12 cellular contexts compared by ENCODE assay signal in the genomic region with DNA sequence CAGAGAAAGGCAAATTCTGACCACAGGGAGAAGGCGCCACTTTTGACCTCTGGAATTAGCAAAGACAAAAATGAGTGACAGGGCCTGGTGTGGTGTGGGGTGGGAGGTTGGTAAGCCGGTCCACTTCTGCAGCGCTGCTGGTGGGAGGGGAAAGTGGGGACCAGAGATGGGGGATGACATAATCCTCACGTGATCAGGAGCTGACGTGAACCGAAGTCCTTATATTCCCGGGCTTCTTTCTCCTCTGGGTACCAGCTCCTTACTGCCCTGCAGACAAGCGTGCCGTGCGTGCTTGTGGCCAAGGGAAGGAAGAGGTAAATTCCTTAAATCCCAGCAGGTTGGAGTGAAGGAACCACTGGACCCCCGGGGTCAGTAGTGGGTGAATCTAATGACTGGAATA. TPM values are rescaled to one million over a fixed set of nuclear protein-coding genes. Genes with fewer than 3 reads are reported as not detected.
DNase-seq lines count a peak whose midpoint lies in the region; ATAC-seq and TF ChIP-seq lines count a peak whose summit lies in the region.
"Had no signal": no experiment of that assay in that cellular context is flagged by ENCODE, and none has a peak within 500 bp of the region (broad histone marks: within the 10 kb centered on the region; RNA-seq: fewer than 3 reads in every experiment).

TCEAL7 (plus strand) TSS at position 249 of the 400 bp plus-strand sequence. CDS start 1,165 bp downstream, outside the sequence.

- intact Hi-C loops in right cardiac atrium (cut with DNase I), result no loop called here
- intact Hi-C loops in body of pancreas (cut with DNase I), result no loop called here

- no peak within 1 kb of the TSS for H2BK120ac ChIP-seq in trophoblast cell (ENCODE audit: insufficient read depth, low read length, poor library complexity)

- no peak within 1 kb of the TSS for H3K9ac ChIP-seq in trophoblast cell (ENCODE audit: low read length)

- H3K9me3 ChIP-seq in right cardiac atrium (ENCODE audit: control insufficient read depth, low read length) (no peaks in the 10 kb centered on the region), trophoblast cell (ENCODE audit: insufficient read depth, low read depth, low read length) (no peaks in the 10 kb centered on the region), body of pancreas (no peaks in the 10 kb centered on the region)

- H3K4me2 ChIP-seq in trophoblast cell (ENCODE audit: low read length), result peak within 1 kb of the TSS; percentile 45

- DNase-seq in EH (ENCODE audit: low read depth) (peak; percentile 47), astrocyte of the hippocampus (ENCODE audit: low read depth, low spot score) (peak; percentile 75), right cardiac atrium (peak in 1 of 3 donors; percentile 57), trophoblast cell (peak; percentile 8 to 40), DMS79 treated with DMSO at 0.1 percent for 48 hours (lab: John Stamatoyannopoulos, UW) (no peak), body of pancreas (no peak), NOMO-1 (lab: John Stamatoyannopoulos, UW; ENCODE audit: unreplicated experiment in 2 of 2) (no peak)
- no peak for DNase-seq in activated CD4-positive, alpha-beta T cell treated with anti-CD3 and anti-CD28 coated beads for 48 hours
- DNase-seq: NCI-H187 had no signal

- no peaks in the 10 kb centered on the region for H3K79me2 ChIP-seq in trophoblast cell (ENCODE audit: control insufficient read depth, insufficient read depth, low read length, poor library complexity)

- H3K27me3 ChIP-seq in right cardiac atrium (ENCODE audit: control insufficient read depth, insufficient read depth) (no peaks in the 10 kb centered on the region), trophoblast cell (ENCODE audit: insufficient read depth, low read length) (no peaks in the 10 kb centered on the region), body of pancreas (no peaks in the 10 kb centered on the region)

- 21% methylated on average over 11 of the region's 11 CpGs for WGBS in right cardiac atrium
- WGBS in trophoblast cell (ENCODE audit: extremely low coverage, insufficient coverage, insufficient read length), result no CpG with 5 or more reads among the region's 11 CpGs
- WGBS in body of pancreas, 2 donors, result 49 to 70% methylated on average over 10 of the region's 11 CpGs

- H3K79me1 ChIP-seq in trophoblast cell (ENCODE audit: low read length), result no peaks in the 10 kb centered on the region

- no peak within 1 kb of the TSS for H3K23ac ChIP-seq in trophoblast cell (ENCODE audit: low read length)

- H3K4me1 ChIP-seq in right cardiac atrium (ENCODE audit: control insufficient read depth, insufficient read depth, low read length) (no peaks in the 10 kb centered on the region), trophoblast cell (ENCODE audit: control insufficient read depth in 1 of 2, insufficient read depth in 2 of 2, low read length in 2 of 2) (no peaks in the 10 kb centered on the region), body of pancreas (no peaks in the 10 kb centered on the region)

- no peak within 1 kb of the TSS for H2BK12ac ChIP-seq in trophoblast cell (ENCODE audit: low read length)

- no peak for TF ChIP-seq POLR2A in body of pancreas (IDR thresholded peaks at IDR 0.05)

- H3K36me3 ChIP-seq in trophoblast cell (ENCODE audit: control insufficient read depth in 1 of 2, insufficient read depth in 2 of 2, low read length in 2 of 2), result no peaks in the 10 kb centered on the region
- no peaks in the 10 kb centered on the region for H3K36me3 ChIP-seq in body of pancreas (replicated peaks in 1 of 2; ENCODE audit: insufficient read depth in 1 of 2, low read depth in 2 of 2)

- no peak within 1 kb of the TSS for H2AK5ac ChIP-seq in trophoblast cell (ENCODE audit: low read length)

- H3K4me3 ChIP-seq in right cardiac atrium (ENCODE audit: low read length) (peak within 1 kb of the TSS; percentile 70), trophoblast cell (ENCODE audit: low read depth, low read length) (no peak within 1 kb of the TSS), body of pancreas (no peak within 1 kb of the TSS)
- H3K4me3 ChIP-seq: lung had no signal

- H3K4ac ChIP-seq in trophoblast cell (ENCODE audit: low read depth, low read length), result no peak within 1 kb of the TSS

- H3K27ac ChIP-seq in right cardiac atrium (ENCODE audit: low read length), result no peak within 1 kb of the TSS
- no peak within 1 kb of the TSS for H3K27ac ChIP-seq in trophoblast cell (ENCODE audit: low read depth, low read length)
- no peak within 1 kb of the TSS for H3K27ac ChIP-seq in body of pancreas

- no peak for TF ChIP-seq CTCF in body of pancreas (IDR thresholded peaks at IDR 0.05)

- no peak within 1 kb of the TSS for H3K14ac ChIP-seq in trophoblast cell (ENCODE audit: low read length)

- H3K18ac ChIP-seq in trophoblast cell (ENCODE audit: low read length), result no peak within 1 kb of the TSS

- peak within 1 kb of the TSS; percentile 10 for H2AFZ ChIP-seq in trophoblast cell (ENCODE audit: insufficient read depth, low read length, poor library complexity)

- peak within 1 kb of the TSS; percentile 23 for H4K8ac ChIP-seq in trophoblast cell (ENCODE audit: low read depth, low read length)

- H4K91ac ChIP-seq in trophoblast cell (ENCODE audit: low read depth, low read length), result no peak within 1 kb of the TSS

- ATAC-seq in right cardiac atrium (peak; percentile 77 to 88), body of pancreas (no peak)
- ATAC-seq: HCT116 had no signal

- H2BK5ac ChIP-seq in trophoblast cell (ENCODE audit: low read depth, low read length, poor library complexity), result no peak within 1 kb of the TSS

- H4K12ac ChIP-seq in trophoblast cell (ENCODE audit: low read depth, low read length), result no peak within 1 kb of the TSS

RNA-seq across cellular contexts. Expression of gene TCEAL7, which starts in this region (rescaled TPM):
- 1 to 10 TPM; 8.0 to 9.7 (median 8.9) TPM for total RNA-seq in right cardiac atrium
- polyA plus RNA-seq in right cardiac atrium, result 12.3 TPM
- polyA plus RNA-seq in trophoblast cell (2013), result 4.2 and 4.4 TPM in 2 replicates
- 1 to 10 TPM in 1 of 2 donors, under 1 TPM in 1; 0.99 to 2.3 TPM for total RNA-seq in body of pancreas
- total RNA-seq: activated CD8-positive, alpha-beta memory T cell treated with anti-CD3 and anti-CD28 coated beads for 36 hours had no signal

Comparison
In these comparisons a context has a peak if more than half of its experiments do, and no peak if none do; other contexts are left out.
1. DNase-seq: peak in EH (single experiment), astrocyte of the hippocampus (single experiment) and trophoblast cell (2 of 2); none in DMS79 treated with DMSO at 0.1 percent for 48 hours (single experiment), body of pancreas (0 of 4), activated CD4-positive, alpha-beta T cell treated with anti-CD3 and anti-CD28 coated beads for 48 hours (single experiment) and NOMO-1 (0 of 2).